ENCODE assay signal across 13 cellular contexts in genomic region chr11:19793356-19793755, GRCh38.
"Had no signal": no experiment of that assay in that cellular context is flagged by ENCODE, and none has a peak within 500 bp of the region (broad histone marks: within the 10 kb centered on the region; RNA-seq: fewer than 3 reads in every experiment).

No MANE protein-coding gene starts in this region.

- H3K9me3 ChIP-seq: thoracic aorta, vagina had no signal

- ATAC-seq: activated T-cell treated with anti-CD3 and anti-CD28 coated beads, Interleukin-2, amount 50 U/mL, for 4 hours; esophagus mucosa; stimulated activated naive CD8-positive, alpha-beta T cell treated with anti-CD3 and anti-CD28 coated beads, Interleukin-15, amount 100 ng/mL, for 72 hours had no signal

- DNase-seq: activated CD4-positive, alpha-beta memory T cell treated with anti-CD3 and anti-CD28 coated beads for 36 hours; activated gamma-delta T cell treated with Interleukin-2 at 50 U/mL for 16 hours; activated naive CD8-positive, alpha-beta T cell treated with anti-CD3 and anti-CD28 coated beads for 36 hours; activated T-cell treated with anti-CD3 and anti-CD28 coated beads, Interleukin-2, amount 50 U/mL, for 4 hours; dorsolateral prefrontal cortex; kidney glomerular epithelial cell; stimulated activated CD4-positive, alpha-beta T cell treated with anti-CD3 and anti-CD28 coated beads, Interleukin-4, amount 100 ng/mL, for 4 hours; stimulated activated naive CD8-positive, alpha-beta T cell treated with anti-CD3 and anti-CD28 coated beads, Interleukin-15, amount 100 ng/mL, for 72 hours had no signal

- H3K4me3 ChIP-seq: dorsolateral prefrontal cortex, thoracic aorta, vagina had no signal

- H3K27ac ChIP-seq: dorsolateral prefrontal cortex, thoracic aorta, vagina had no signal

- H3K36me3 Mint-ChIP-seq: activated CD4-positive, alpha-beta memory T cell treated with anti-CD3 and anti-CD28 coated beads for 36 hours; activated naive CD8-positive, alpha-beta T cell treated with anti-CD3 and anti-CD28 coated beads for 36 hours; memory B cell had no signal

- H3K27me3 ChIP-seq: dorsolateral prefrontal cortex, vagina had no signal

- H3K4me1 Mint-ChIP-seq: activated naive CD8-positive, alpha-beta T cell treated with anti-CD3 and anti-CD28 coated beads for 36 hours; neural crest cell; stimulated activated naive CD8-positive, alpha-beta T cell treated with anti-CD3 and anti-CD28 coated beads, Interleukin-15, amount 100 ng/mL, for 72 hours had no signal

- H3K27ac Mint-ChIP-seq: activated CD4-positive, alpha-beta memory T cell treated with anti-CD3 and anti-CD28 coated beads for 36 hours; activated naive CD8-positive, alpha-beta T cell treated with anti-CD3 and anti-CD28 coated beads for 36 hours; stimulated activated naive CD8-positive, alpha-beta T cell treated with anti-CD3 and anti-CD28 coated beads, Interleukin-15, amount 100 ng/mL, for 72 hours had no signal

- H3K36me3 ChIP-seq: vagina had no signal

- H3K9me3 Mint-ChIP-seq: activated CD4-positive, alpha-beta memory T cell treated with anti-CD3 and anti-CD28 coated beads for 36 hours; activated naive CD8-positive, alpha-beta T cell treated with anti-CD3 and anti-CD28 coated beads for 36 hours; activated T-cell treated with anti-CD3 and anti-CD28 coated beads, Interleukin-2, amount 50 U/mL, for 4 hours; memory B cell; neural crest cell; stimulated activated naive CD8-positive, alpha-beta T cell treated with anti-CD3 and anti-CD28 coated beads, Interleukin-15, amount 100 ng/mL, for 72 hours had no signal

- H3K4me3 Mint-ChIP-seq: activated CD4-positive, alpha-beta memory T cell treated with anti-CD3 and anti-CD28 coated beads for 36 hours; activated naive CD8-positive, alpha-beta T cell treated with anti-CD3 and anti-CD28 coated beads for 36 hours; activated T-cell treated with anti-CD3 and anti-CD28 coated beads, Interleukin-2, amount 50 U/mL, for 4 hours; memory B cell; neural crest cell; stimulated activated naive CD8-positive, alpha-beta T cell treated with anti-CD3 and anti-CD28 coated beads, Interleukin-15, amount 100 ng/mL, for 72 hours had no signal
